In genomic region chr11:1674879-1675235, GRCh38 we compare ENCODE assay signal across 1 cellular context.
TF ChIP-seq lines count a peak whose summit lies in the region.

No MANE protein-coding gene starts in this region.

TF ChIP-seq in HepG2, 621 proteins besides CTCF, POLR2A, EP300 and RAD21:
- TF ChIP-seq NONO (IDR thresholded peaks at IDR 0.05) = no peak
- TF ChIP-seq NONO (CRISPR knock-in tag; conservative IDR thresholded peaks at IDR 0.05) = 0 out of 2 replicates have a peak, but pooled peaks have one; percentile 40
- no peak for TF ChIP-seq POGZ (CRISPR knock-in tag; IDR thresholded peaks at IDR 0.05)
- TF ChIP-seq HOXD1 (CRISPR knock-in tag; IDR thresholded peaks at IDR 0.05) = 0 out of 2 replicates have a peak, but pooled peaks have one; percentile 0
- TF ChIP-seq ZNF687 (CRISPR knock-in tag; IDR thresholded peaks at IDR 0.05) = peak; percentile 82; the same call in 1 of the 2 replicates
- TF ChIP-seq ZBTB38 (CRISPR knock-in tag; IDR thresholded peaks at IDR 0.05) = peak; percentile 80
- 0 out of 2 replicates have a peak, but pooled peaks have one; percentile 29 for TF ChIP-seq AFF4 (CRISPR knock-in tag; IDR thresholded peaks at IDR 0.05)
- TF ChIP-seq ZBTB3 (CRISPR knock-in tag; IDR thresholded peaks at IDR 0.05; ENCODE audit: borderline replicate concordance, low read depth) = 0 out of 2 replicates have a peak, but pooled peaks have one; percentile 17
- TF ChIP-seq ZSCAN9 (CRISPR knock-in tag; IDR thresholded peaks at IDR 0.05; ENCODE audit: borderline replicate concordance) = no peak
- TF ChIP-seq ZNF354B (CRISPR knock-in tag; IDR thresholded peaks at IDR 0.05) = no peak
- TF ChIP-seq ZC3H4 (CRISPR knock-in tag; IDR thresholded peaks at IDR 0.05; ENCODE audit: borderline replicate concordance) = peak; percentile 84; the same call in 1 of the 2 replicates
- TF ChIP-seq ZHX2 (IDR thresholded peaks at IDR 0.05; ENCODE audit: low read depth) = 0 out of 2 replicates have a peak, but pooled peaks have one; percentile 2
- no peak for TF ChIP-seq ZHX2 (CRISPR knock-in tag; IDR thresholded peaks at IDR 0.05; ENCODE audit: borderline replicate concordance)
- peak; percentile 11 for TF ChIP-seq ZNF18 (CRISPR knock-in tag; IDR thresholded peaks at IDR 0.05; ENCODE audit: insufficient replicate concordance)
TF ChIP-seq in HepG2: peak in this region for 9.
